In genomic region chr16:15672514-15673167, GRCh38 we compare ENCODE assay signal across 9 cellular contexts. TPM values are rescaled to one million over a fixed set of nuclear protein-coding genes. Genes with fewer than 3 reads are reported as not detected.
DNase-seq lines count a peak whose midpoint lies in the region; ATAC-seq and TF ChIP-seq lines count a peak whose summit lies in the region.
"Had no signal": no experiment of that assay in that cellular context is flagged by ENCODE, and none has a peak within 500 bp of the region (broad histone marks: within the 10 kb centered on the region; RNA-seq: fewer than 3 reads in every experiment).

No MANE protein-coding gene starts in this region.

- H3K9me3 Mint-ChIP-seq in T-helper 1 cell treated with Interleukin-12 subunit alpha and Interleukin-12 subunit beta and Interleukin-4 antibody, amounts not matched to agents 30 μg/mL and 1 μg/mL, for 36 hours, result no peaks in the 10 kb centered on the region

- H3K27me3 ChIP-seq in ascending aorta (no peaks in the 10 kb centered on the region), sigmoid colon (no peaks in the 10 kb centered on the region)
- H3K27me3 ChIP-seq: cardiac muscle cell had no signal

- intact Hi-C loops in ascending aorta (cut with DNase I), result loop anchor here (2.0 kb wide), 2 partner anchors 22 to 30 kb away; partner anchors contain the start of genes MARF1 and NDE1
- intact Hi-C loops in sigmoid colon (cut with DNase I), result no loop called here

- peak overlapping the region; percentile 72 for H3K4me3 Mint-ChIP-seq in T-helper 1 cell treated with Interleukin-12 subunit alpha and Interleukin-12 subunit beta and Interleukin-4 antibody, amounts not matched to agents 30 μg/mL and 1 μg/mL, for 36 hours

- peak in 1 of 2 donors; percentile 28 for TF ChIP-seq POLR2A in sigmoid colon (IDR thresholded peaks at IDR 0.05)

- WGBS in sigmoid colon, 2 donors, result 12 to 15% methylated on average over 20 of the region's 20 CpGs

- TF ChIP-seq CTCF in ascending aorta (IDR thresholded peaks at IDR 0.05), result no peak
- TF ChIP-seq CTCF in sigmoid colon (IDR thresholded peaks at IDR 0.05), result no peak

- DNase-seq in HuH-7 (ENCODE audit: low spot score) (peak; percentile 85), ascending aorta (ENCODE audit: low spot score in 2 of 2) (peak; percentile 91 to 97), hippocampal formation (lab: John Stamatoyannopoulos, UW) (peak; percentile 76 to 94), sigmoid colon (peak; percentile 98), NCI-H1092 (lab: John Stamatoyannopoulos, UW) (no peak)

- no peak for ATAC-seq in HG03469 (IDR thresholded peaks at IDR 0.05; ENCODE audit: unreplicated experiment)
- no peak for ATAC-seq in HG02973 (IDR thresholded peaks at IDR 0.05; ENCODE audit: unreplicated experiment)

- peaks cover 46% of the 10 kb centered on the region for H3K36me3 Mint-ChIP-seq in T-helper 1 cell treated with Interleukin-12 subunit alpha and Interleukin-12 subunit beta and Interleukin-4 antibody, amounts not matched to agents 30 μg/mL and 1 μg/mL, for 36 hours (ENCODE audit: low read depth)

- no peaks in the 10 kb centered on the region for H3K27me3 Mint-ChIP-seq in T-helper 1 cell treated with Interleukin-12 subunit alpha and Interleukin-12 subunit beta and Interleukin-4 antibody, amounts not matched to agents 30 μg/mL and 1 μg/mL, for 36 hours (ENCODE audit: low read depth)

- peak overlapping the region; percentile 97 for H3K27ac Mint-ChIP-seq in T-helper 1 cell treated with Interleukin-12 subunit alpha and Interleukin-12 subunit beta and Interleukin-4 antibody, amounts not matched to agents 30 μg/mL and 1 μg/mL, for 36 hours

- H3K4me1 ChIP-seq in ascending aorta (peaks cover 6 to 9% of the 10 kb centered on the region in 2 donors), sigmoid colon (peaks cover 0 to 23% (median 19%) of the 10 kb centered on the region in 4 donors)

- peaks cover 18 to 34% of the 10 kb centered on the region in 2 donors for H3K36me3 ChIP-seq in ascending aorta
- H3K36me3 ChIP-seq in sigmoid colon, result peaks cover 11 to 41% (median 18%) of the 10 kb centered on the region in 4 donors

- peaks cover 44% of the 10 kb centered on the region for H3K4me1 Mint-ChIP-seq in T-helper 1 cell treated with Interleukin-12 subunit alpha and Interleukin-12 subunit beta and Interleukin-4 antibody, amounts not matched to agents 30 μg/mL and 1 μg/mL, for 36 hours (ENCODE audit: low read depth)

- TF ChIP-seq EP300 in sigmoid colon (IDR thresholded peaks at IDR 0.05), result peak in 1 of 4 donors; percentile 87

- H3K4me3 ChIP-seq in ascending aorta, result peak overlapping the region; percentile 31 to 33
- peak overlapping the region in 3 of 4 donors; percentile 8 to 21 (median 10) for H3K4me3 ChIP-seq in sigmoid colon
- H3K4me3 ChIP-seq: cardiac muscle cell had no signal

- H3K27ac ChIP-seq in ascending aorta, result peak overlapping the region; percentile 78 to 92
- H3K27ac ChIP-seq in sigmoid colon, result peak overlapping the region; percentile 78 to 88 (median 86)
- H3K27ac ChIP-seq: cardiac muscle cell had no signal

- H3K9me3 ChIP-seq in ascending aorta (no peaks in the 10 kb centered on the region), sigmoid colon (no peaks in the 10 kb centered on the region)

RNA-seq across cellular contexts. Expression of gene NDE1, which starts 22.6 kb away (rescaled TPM):
- total RNA-seq in ascending aorta (21.9 TPM), sigmoid colon (10 to 100 TPM; 27.1 to 86.1 (median 35.3) TPM)
- 10 to 100 TPM; 11.3 to 29.3 (median 13.8) TPM for polyA plus RNA-seq in sigmoid colon

RNA-seq across cellular contexts. Expression of gene MARF1, which starts 29.7 kb away (rescaled TPM):
- total RNA-seq in ascending aorta (16.0 TPM), sigmoid colon (10 to 100 TPM; 43.8 to 76.7 (median 54.8) TPM)
- 10 to 100 TPM; 13.8 to 25.1 (median 13.9) TPM for polyA plus RNA-seq in sigmoid colon
